In the genomic region with DNA sequence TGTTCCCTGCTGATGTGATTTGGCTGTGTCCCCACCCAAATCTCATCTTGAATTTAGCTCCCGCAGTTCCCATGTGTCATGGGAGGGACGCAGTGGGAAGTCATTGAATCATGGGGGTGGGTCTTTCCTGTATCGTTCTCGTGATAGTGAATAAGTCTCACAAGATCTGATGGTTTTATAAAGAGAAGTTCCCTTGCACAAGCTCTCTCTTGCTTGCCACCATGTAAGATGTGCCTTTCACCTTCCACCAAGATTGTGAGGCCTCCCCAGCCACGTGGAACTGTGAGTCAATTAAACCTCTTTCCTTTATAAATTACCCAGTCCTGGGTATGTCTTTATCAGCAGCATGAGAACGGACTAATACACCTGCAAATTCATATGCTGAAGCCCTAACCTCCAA, we compare ENCODE assay signal across 8 cellular contexts. TPM values are rescaled to one million over a fixed set of nuclear protein-coding genes. Genes with fewer than 3 reads are reported as not detected.
DNase-seq lines count a peak whose midpoint lies in the region; ATAC-seq, FAIRE-seq and TF ChIP-seq lines count a peak whose summit lies in the region.
"Not testable (repeated sequence)": the region's sequence is repeated elsewhere in the genome, so short reads cannot be mapped to it uniquely, and the experiment has no call there.

No MANE protein-coding gene starts in this region.

- intact Hi-C loops in OCI-LY7 (cut with micrococcal nuclease; ENCODE audit: unreplicated experiment); esophagus muscularis mucosa (cut with DNase I); HepG2 (cut with micrococcal nuclease; ENCODE audit: unreplicated experiment); thyroid gland (cut with DNase I): not testable (repeated sequence)
- intact Hi-C loops in aorta (cut with DNase I), result loop anchor here (5.0 kb wide), 1 partner anchor 40 kb away; no protein-coding TSS in a partner anchor

- not testable (repeated sequence) for H3K9ac ChIP-seq in astrocyte (ENCODE audit: low read length); HepG2 (ENCODE audit: insufficient read depth, low read depth, low read length)

- not testable (repeated sequence) for FAIRE-seq in astrocyte (lab: Jason Lieb, UNC); HepG2 (lab: Jason Lieb, UNC)

- in situ Hi-C loops in HepG2 (cut with HindIII; ENCODE audit: extremely low pct_ligation_motif_present, low pct_unique_long_range_greater_than_20kb), result not testable (repeated sequence)

- H3K27ac Mint-ChIP-seq in HFFc6 (peak overlapping the region; percentile 91), astrocyte (ENCODE audit: unreplicated experiment) (peak overlapping the region; percentile 88), progenitor cell of endocrine pancreas (peak overlapping the region; percentile 57)

- H3K27ac ChIP-seq in OCI-LY7 (ENCODE audit: low read depth, low read length, poor library complexity, severe bottlenecking) (peak overlapping the region; percentile 69), astrocyte (ENCODE audit: low read depth, low read length) (peak overlapping the region; percentile 75), esophagus muscularis mucosa (replicated peaks in 1 of 4) (peak overlapping the region in 3 of 4 donors; percentile 65 to 75 (median 69)), thyroid gland (peak overlapping the region in 2 of 3 donors; percentile 83 to 91), aorta (ENCODE audit: low read depth in 1 of 2, low read length in 2 of 2) (peak overlapping the region; percentile 84 to 94)
- H3K27ac ChIP-seq in HepG2 (ENCODE audit: extremely low read length, insufficient read depth, low read length), result not testable (repeated sequence)

- not testable (repeated sequence) for TF ChIP-seq EP300 in esophagus muscularis mucosa (IDR thresholded peaks at IDR 0.05); HepG2 (IDR thresholded peaks at IDR 0.05; ENCODE audit: low read depth in 2 of 2, low read length in 2 of 2); HepG2 (CRISPR knock-in tag; IDR thresholded peaks at IDR 0.05; ENCODE audit: borderline replicate concordance)

- not testable (repeated sequence) for DNase-seq in HFFc6; OCI-LY7 (ENCODE audit: low spot score); astrocyte (ENCODE audit: low read depth); esophagus muscularis mucosa (ENCODE audit: extremely low spot score); HepG2 (ENCODE audit: low spot score); progenitor cell of endocrine pancreas (ENCODE audit: low spot score, unreplicated experiment); thyroid gland; aorta

- peaks cover 59% of the 10 kb centered on the region for H3K36me3 Mint-ChIP-seq in HFFc6 (ENCODE audit: low read depth)
- peaks cover 28% of the 10 kb centered on the region for H3K36me3 Mint-ChIP-seq in astrocyte (ENCODE audit: low read depth, unreplicated experiment)
- H3K36me3 Mint-ChIP-seq in progenitor cell of endocrine pancreas (ENCODE audit: insufficient read depth), result not testable (repeated sequence)

- not testable (repeated sequence) for ATAC-seq in HepG2; aorta (ENCODE audit: low FRiP score)

- H3K4me3 Mint-ChIP-seq in HFFc6; astrocyte (ENCODE audit: unreplicated experiment); progenitor cell of endocrine pancreas (ENCODE audit: low read depth): not testable (repeated sequence)

- peaks cover 66% of the 10 kb centered on the region for H3K36me3 ChIP-seq in OCI-LY7 (ENCODE audit: insufficient read depth, low read length)
- H3K36me3 ChIP-seq in astrocyte (ENCODE audit: insufficient read depth, low read length); esophagus muscularis mucosa; thyroid gland; aorta (ENCODE audit: control insufficient read depth in 1 of 2, insufficient read depth in 2 of 2, low read length in 1 of 2): not testable (repeated sequence)
- peaks cover 13 to 52% of the 10 kb centered on the region in 2 experiments for H3K36me3 ChIP-seq in HepG2 (replicated peaks in 1 of 2; ENCODE audit: control insufficient read depth in 1 of 2, insufficient read depth in 2 of 2, low read length in 2 of 2)

- TF ChIP-seq POLR2A in esophagus muscularis mucosa (IDR thresholded peaks at IDR 0.05; ENCODE audit: low read depth); HepG2 (IDR thresholded peaks at IDR 0.05; ENCODE audit: insufficient read depth in 1 of 2, low read depth in 2 of 2, low read length in 2 of 2); thyroid gland (IDR thresholded peaks at IDR 0.05): not testable (repeated sequence)

- CTCF ChIA-PET in OCI-LY7 (lab: Charles Lee; ENCODE audit: unreplicated experiment), result interaction anchor here (1.0 kb wide), 1 partner anchor 33 kb away, joined by 3 read pairs; no protein-coding TSS in a partner anchor
- CTCF ChIA-PET in HepG2 (lab: Yijun Ruan, JAX; ENCODE audit: low intra/inter-chr PET ratio, low total read pairs), result not testable (repeated sequence)

- H3K79me2 ChIP-seq in OCI-LY7 (ENCODE audit: insufficient read depth, low read depth, low read length) (peaks cover 47% of the 10 kb centered on the region), astrocyte (ENCODE audit: insufficient read depth, low read length) (peaks cover 97% of the 10 kb centered on the region), HepG2 (ENCODE audit: insufficient read depth, low read length) (peaks cover 98% of the 10 kb centered on the region)

- not testable (repeated sequence) for TF ChIP-seq CTCF in HFFc6 (IDR thresholded peaks at IDR 0.05); OCI-LY7 (conservative IDR thresholded peaks at IDR 0.05; ENCODE audit: low read length); astrocyte (IDR thresholded peaks at IDR 0.05; ENCODE audit: insufficient read depth, low read depth, low read length); esophagus muscularis mucosa (IDR thresholded peaks at IDR 0.05); HepG2 (CRISPR knock-in tag; IDR thresholded peaks at IDR 0.05); progenitor cell of endocrine pancreas (IDR thresholded peaks at IDR 0.05; ENCODE audit: unreplicated experiment); thyroid gland (IDR thresholded peaks at IDR 0.05)

- H4K20me1 ChIP-seq in OCI-LY7 (ENCODE audit: insufficient read depth, low read length); HepG2 (ENCODE audit: insufficient read depth, low read length): not testable (repeated sequence)
- peaks cover 47% of the 10 kb centered on the region for H4K20me1 ChIP-seq in astrocyte (ENCODE audit: insufficient read depth, low read length)

- BruUV-seq in OCI-LY7 (replicated peaks; lab: Mats Ljungman, UMichigan); HepG2 (replicated peaks; lab: Mats Ljungman, UMichigan): not testable (repeated sequence)

- WGBS in esophagus muscularis mucosa, result 91% methylated on average over 6 of the region's 6 CpGs
- 95% methylated on average over 6 of the region's 6 CpGs for WGBS in HepG2 (ENCODE audit: low lambda C conversion rate)
- WGBS in thyroid gland, 2 donors, result 91 to 99% methylated on average over 6 of the region's 6 CpGs
- 66 to 74% methylated on average over 6 of the region's 6 CpGs for WGBS in aorta, 2 donors

- H3K27me3 ChIP-seq in astrocyte (ENCODE audit: insufficient read depth, low read length); esophagus muscularis mucosa; HepG2 (ENCODE audit: control insufficient read depth in 1 of 2, insufficient read depth in 2 of 2, low read length in 2 of 2); thyroid gland; aorta (ENCODE audit: control insufficient read depth in 1 of 2, insufficient read depth in 2 of 2, low read length in 1 of 2): not testable (repeated sequence)

- not testable (repeated sequence) for H3K9me2 ChIP-seq in OCI-LY7 (ENCODE audit: insufficient read depth, low read length)

- H3K4me1 Mint-ChIP-seq in HFFc6 (ENCODE audit: low read depth), result not testable (repeated sequence)
- peaks cover 92% of the 10 kb centered on the region for H3K4me1 Mint-ChIP-seq in astrocyte (ENCODE audit: low read depth, unreplicated experiment)
- H3K4me1 Mint-ChIP-seq in progenitor cell of endocrine pancreas (ENCODE audit: low read depth), result peaks cover 58% of the 10 kb centered on the region

- POLR2A ChIA-PET in OCI-LY7 (lab: Charles Lee) (interaction anchor here (0.9 to 5.3 kb wide), 8 partner anchors 10 to 61 kb away, joined by 3 to 65 read pairs (median 6); a partner anchor contains a TSS), HepG2 (lab: Yijun Ruan, JAX) (interaction anchor here (0.9 to 1.5 kb wide), 3 partner anchors 8 to 14 kb away, joined by 3 read pairs; no protein-coding TSS in a partner anchor)

- not testable (repeated sequence) for H3K27me3 Mint-ChIP-seq in HFFc6 (ENCODE audit: insufficient read depth); astrocyte (ENCODE audit: low read depth, unreplicated experiment); progenitor cell of endocrine pancreas

- H3K4me3 ChIP-seq in OCI-LY7 (ENCODE audit: low read depth, low read length, poor library complexity, severe bottlenecking), result peak overlapping the region; percentile 40
- H3K4me3 ChIP-seq in astrocyte (ENCODE audit: insufficient read depth, low read depth, low read length); esophagus muscularis mucosa; HepG2 (replicated peaks in 1 of 3; ENCODE audit: insufficient read depth in 1 of 3, low read depth in 2 of 3, low read length in 3 of 3); thyroid gland (replicated peaks in 1 of 3); aorta (ENCODE audit: low read length in 2 of 2): not testable (repeated sequence)

- H3K4me1 ChIP-seq in OCI-LY7 (ENCODE audit: insufficient read depth, low read length, poor library complexity, severe bottlenecking), result peaks cover 64% of the 10 kb centered on the region
- H3K4me1 ChIP-seq in astrocyte (ENCODE audit: insufficient read depth, low read length), result peaks cover 72% of the 10 kb centered on the region
- peaks cover 53 to 100% (median 100%) of the 10 kb centered on the region in 4 donors for H3K4me1 ChIP-seq in esophagus muscularis mucosa
- peaks cover 100% of the 10 kb centered on the region for H3K4me1 ChIP-seq in HepG2 (ENCODE audit: insufficient read depth, low read length)
- H3K4me1 ChIP-seq in thyroid gland, result peaks cover 79 to 98% of the 10 kb centered on the region in 2 donors
- H3K4me1 ChIP-seq in aorta (ENCODE audit: control insufficient read depth in 1 of 2, insufficient read depth in 2 of 2, low read length in 2 of 2), result peaks cover 26 to 29% of the 10 kb centered on the region in 2 donors

- H2AFZ ChIP-seq in OCI-LY7 (ENCODE audit: low read length); astrocyte (ENCODE audit: low read depth, low read length); HepG2 (ENCODE audit: low read length): not testable (repeated sequence)

- peaks cover 27% of the 10 kb centered on the region for H3K9me3 ChIP-seq in OCI-LY7 (ENCODE audit: low read length)
- H3K9me3 ChIP-seq in astrocyte (ENCODE audit: insufficient read depth, low read depth, low read length); esophagus muscularis mucosa; HepG2 (ENCODE audit: low read length); thyroid gland; aorta (ENCODE audit: control insufficient read depth, low read length): not testable (repeated sequence)

- not testable (repeated sequence) for H3K4me2 ChIP-seq in OCI-LY7 (ENCODE audit: low read length); astrocyte (ENCODE audit: low read length); HepG2 (ENCODE audit: low read depth, low read length)

- H3K9me3 Mint-ChIP-seq in HFFc6; astrocyte (ENCODE audit: unreplicated experiment); progenitor cell of endocrine pancreas (ENCODE audit: low read depth): not testable (repeated sequence)

- not testable (repeated sequence) for TF ChIP-seq RAD21 in HepG2 (CRISPR knock-in tag; IDR thresholded peaks at IDR 0.05)

RNA-seq across cellular contexts. Expression of a gene that starts 19.5 kb away (rescaled TPM):
- total RNA-seq in HFFc6 (2021; fragmentation: NEBNext Ultra II Directional; extraction: Animal tissue kit (Norgen Biotek cat#: 25700)), result 100 to 1,000 TPM; 112 to 139 (median 123) TPM
- 22.7 and 35.4 TPM in 2 replicates for total RNA-seq in OCI-LY7 (2014; rRNA removed; shearing (Covaris generic))
- total RNA-seq in OCI-LY7 (2022) (79.0 and 95.7 TPM in 2 replicates), astrocyte (116 and 128 TPM in 2 replicates), esophagus muscularis mucosa (10 to 100 TPM; 29.2 to 43.4 (median 37.1) TPM), HepG2 (2016; rRNA removed; fragmentation: Illumina TruSeq; extraction: Trizol) (22.1 and 26.6 TPM in 2 replicates), progenitor cell of endocrine pancreas (65.9 and 66.9 TPM in 2 replicates), thyroid gland (100 to 1,000 TPM in 2 of 4 donors, 10 to 100 TPM in 2; 86.1 to 143 (median 103) TPM), aorta (100 to 1,000 TPM; 109 to 165 TPM)
- total RNA-seq in HepG2 (2016; cell fraction: cytosol; rRNA removed; fragmentation: Illumina TruSeq; extraction: Trizol; ENCODE audit: low read depth), result 6.5 and 8.8 TPM in 2 replicates
- 21.4 and 26.4 TPM in 2 replicates for total RNA-seq in HepG2 (2016; cell fraction: insoluble cytoplasmic fraction; rRNA removed; fragmentation: Illumina TruSeq; extraction: Trizol)
- 14.1 and 14.5 TPM in 2 replicates for total RNA-seq in HepG2 (2016; cell fraction: membrane; rRNA removed; fragmentation: Illumina TruSeq; extraction: Trizol)
- 53.5 and 54.7 TPM in 2 replicates for total RNA-seq in HepG2 (2016; cell fraction: nucleus; rRNA removed; fragmentation: Illumina TruSeq; extraction: Trizol)
- polyA plus RNA-seq in HepG2 (2011; rRNA removed) (39.0 and 41.1 TPM in 2 replicates), aorta (10 to 100 TPM; 10.6 to 38.4 TPM)
- 26.0 and 30.9 TPM in 2 replicates for polyA plus RNA-seq in HepG2 (2011; cell fraction: cytosol; rRNA removed)
- 36.5 and 47.2 TPM in 2 replicates for polyA plus RNA-seq in HepG2 (2011; cell fraction: nucleus; rRNA removed)
- polyA plus RNA-seq in HepG2 (2012), result 22.8 and 35.4 TPM in 2 replicates
- polyA plus RNA-seq in HepG2 (2016; cell fraction: cytosol; fragmentation: Illumina TruSeq; extraction: Trizol; ENCODE audit: low read depth), result 2.4 and 2.7 TPM in 2 replicates
- polyA plus RNA-seq in HepG2 (2016; cell fraction: insoluble cytoplasmic fraction; fragmentation: Illumina TruSeq; extraction: Trizol; ENCODE audit: low read depth), result 31.2 and 35.1 TPM in 2 replicates
- 5.9 and 6.4 TPM in 2 replicates for polyA plus RNA-seq in HepG2 (2016; cell fraction: membrane; fragmentation: Illumina TruSeq; extraction: Trizol; ENCODE audit: low read depth)
- polyA plus RNA-seq in HepG2 (2016; cell fraction: nucleus; fragmentation: Illumina TruSeq; extraction: Trizol; ENCODE audit: insufficient read depth, low read depth), result 43.3 and 43.6 TPM in 2 replicates
- 32.8 and 173 TPM in 2 replicates for polyA minus RNA-seq in HepG2 (2011; rRNA and poly(A)+ RNA removed; ENCODE audit: low replicate concordance)
- polyA minus RNA-seq in HepG2 (2011; cell fraction: cytosol; rRNA and poly(A)+ RNA removed), result 58.1 and 61.3 TPM in 2 replicates
- 95.2 and 100 TPM in 2 replicates for polyA minus RNA-seq in HepG2 (2011; cell fraction: nucleus; rRNA and poly(A)+ RNA removed)
